Comparison of ENCODE assay signal across 10 cellular contexts in genomic region chr19:6925801-6926751, GRCh38. TPM values are rescaled to one million over a fixed set of nuclear protein-coding genes. Genes with fewer than 3 reads are reported as not detected.
DNase-seq lines count a peak whose midpoint lies in the region; ATAC-seq and TF ChIP-seq lines count a peak whose summit lies in the region.
"Had no signal": no experiment of that assay in that cellular context is flagged by ENCODE, and none has a peak within 500 bp of the region (broad histone marks: within the 10 kb centered on the region; RNA-seq: fewer than 3 reads in every experiment).

No MANE protein-coding gene starts in this region.

- WGBS in spleen, 5 donors: 68 to 80% (median 77%) methylated on average over 15 of the region's 15 CpGs

- H3K27ac ChIP-seq in spleen: no peak overlapping the region

- no peaks in the 10 kb centered on the region for H3K4me1 ChIP-seq in spleen

- H3K36me3 Mint-ChIP-seq in IgD-negative memory B cell (peaks cover 3% of the 10 kb centered on the region), WTC11 (peaks cover 52% of the 10 kb centered on the region)

- H3K4me3 Mint-ChIP-seq in IgD-negative memory B cell (peak overlapping the region in 3 of 4 donors; percentile 20 to 55 (median 44)), WTC11 (no peak overlapping the region)

- H3K36me3 ChIP-seq in GM06990 (ENCODE audit: control insufficient read depth, insufficient read depth, low read length) (no peaks in the 10 kb centered on the region), spleen (peaks cover 0 to 89% (median 4%) of the 10 kb centered on the region in 6 donors)

- peak; percentile 52 for TF ChIP-seq CTCF in GM06990 (IDR thresholded peaks at IDR 0.05; ENCODE audit: insufficient read depth, low read length, poor library complexity, severe bottlenecking)
- TF ChIP-seq CTCF in WTC11 (IDR thresholded peaks at IDR 0.05): no peak
- peak in 1 of 11 experiments; percentile 18 for TF ChIP-seq CTCF in spleen (IDR thresholded peaks at IDR 0.05 in 8 of 11, conservative IDR thresholded peaks at IDR 0.05 in 3 of 11)

- no peak for ATAC-seq in WTC11

- DNase-seq in GM06990 (ENCODE audit: extremely low read depth, insufficient read length): peak; percentile 36
- peak; percentile 15 for DNase-seq in activated T-cell treated with anti-CD3 and anti-CD28 coated beads for 48 hours (ENCODE audit: low read depth)
- peak; percentile 4 to 15 (median 6) for DNase-seq in stimulated activated CD4-positive, alpha-beta T cell treated with anti-CD3 and anti-CD28 coated beads, Interleukin-12 subunit alpha, Interleukin-12 subunit beta, amount 100 ng/mL, for 48 hours (ENCODE audit: low read depth in 2 of 3, low spot score in 1 of 3)
- no peak for DNase-seq in WTC11 (ENCODE audit: low spot score)
- no peak for DNase-seq in NCI-H146 treated with DMSO at 0.1 percent for 48 hours (lab: John Stamatoyannopoulos, UW; ENCODE audit: unreplicated experiment)
- no peak for DNase-seq in spleen
- DNase-seq: amygdala, NCI-H1048 had no signal

- peaks cover 9 to 19% (median 11%) of the 10 kb centered on the region in 3 donors for H3K9me3 Mint-ChIP-seq in IgD-negative memory B cell
- H3K9me3 Mint-ChIP-seq in WTC11: peaks cover 67% of the 10 kb centered on the region

- H3K4me1 Mint-ChIP-seq in IgD-negative memory B cell (peaks cover 0 to 3% (median 0%) of the 10 kb centered on the region in 3 donors), WTC11 (no peaks in the 10 kb centered on the region)

- POLR2A ChIA-PET in WTC11 (lab: Charles Lee): no interaction called here

- H3K9me3 ChIP-seq in spleen: peaks cover 2 to 34% (median 26%) of the 10 kb centered on the region in 8 donors

- H3K27ac Mint-ChIP-seq in IgD-negative memory B cell: no peak overlapping the region
- H3K27ac Mint-ChIP-seq in WTC11: no peak overlapping the region

- H3K4me3 ChIP-seq in GM06990 (replicated peaks; ENCODE audit: low read depth, low read length): peak overlapping the region; percentile 53
- H3K4me3 ChIP-seq in spleen: no peak overlapping the region

- H3K27me3 Mint-ChIP-seq in IgD-negative memory B cell (peaks cover 3% of the 10 kb centered on the region), WTC11 (ENCODE audit: low read depth) (peaks cover 11% of the 10 kb centered on the region; the same call in 1 of the 2 replicates)

- H3K27me3 ChIP-seq in GM06990 (replicated peaks; ENCODE audit: control insufficient read depth, insufficient read depth, low read length) (no peaks in the 10 kb centered on the region), spleen (replicated peaks in 1 of 7) (peaks cover 0 to 5% (median 0%) of the 10 kb centered on the region in 7 donors)

- intact Hi-C loops in spleen (cut with DNase I; ENCODE audit: low total_unique reads): no loop called here

- CTCF ChIA-PET in WTC11 (lab: Charles Lee): no interaction called here

- no peak for TF ChIP-seq POLR2A in spleen (IDR thresholded peaks at IDR 0.05)

TF ChIP-seq in WTC11, 78 proteins besides CTCF, POLR2A, EP300 and RAD21:
- TF ChIP-seq TEAD4 (CRISPR knock-in tag; IDR thresholded peaks at IDR 0.05) (no peak), GTF2I (CRISPR knock-in tag; conservative IDR thresholded peaks at IDR 0.05) (no peak)
TF ChIP-seq in WTC11: peak in this region for 0.

RNA-seq across cellular contexts. Expression of gene ADGRE1, which starts 38.7 kb away (rescaled TPM):
- polyA plus RNA-seq in IgD-negative memory B cell (0.06 TPM), spleen (1 to 10 TPM; 2.3 to 4.0 (median 3.3) TPM)
- total RNA-seq in WTC11 (2021) (not detected in 3 replicates), spleen (10 to 100 TPM; 20.1 to 65.2 (median 30.6) TPM)
- total RNA-seq: fibroblast of villous mesenchyme had no signal

Comparison
In these comparisons a context has a peak if more than half of its experiments do, and no peak if none do; other contexts are left out.
1. DNase-seq: peak in GM06990 (single experiment), activated T-cell treated with anti-CD3 and anti-CD28 coated beads for 48 hours (single experiment) and stimulated activated CD4-positive, alpha-beta T cell treated with anti-CD3 and anti-CD28 coated beads, Interleukin-12 subunit alpha, Interleukin-12 subunit beta, amount 100 ng/mL, for 48 hours (3 of 3); none in WTC11 (single experiment), NCI-H146 treated with DMSO at 0.1 percent for 48 hours (single experiment) and spleen (single experiment).
2. RNA of gene ADGRE1, which starts 38.7 kb away (total RNA-seq): 20.1 to 65.2 TPM in spleen; not detected in WTC11; every median in the first group is over 10 times any median in the second.